ENCODE assay signal across 16 cellular contexts in the genomic region with DNA sequence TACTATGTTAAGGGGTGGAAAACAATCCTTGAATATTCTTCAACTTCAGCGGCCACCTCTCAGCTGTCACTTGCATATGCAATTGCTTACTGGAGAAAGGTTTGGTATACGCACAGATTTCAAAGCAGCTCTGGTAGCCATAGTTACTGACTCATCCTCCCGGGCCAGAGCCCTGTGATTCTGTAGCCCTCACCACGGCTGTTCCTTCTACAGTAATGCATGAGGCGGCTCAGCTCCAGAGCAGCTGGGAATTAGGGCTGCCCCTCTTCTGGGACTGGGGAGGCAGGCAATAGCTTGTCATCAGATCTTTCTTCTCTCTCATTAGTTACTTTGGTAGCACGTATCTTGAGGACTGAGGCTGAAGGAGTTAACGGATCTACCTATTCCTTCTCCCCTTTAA. TPM values are rescaled to one million over a fixed set of nuclear protein-coding genes. Genes with fewer than 3 reads are reported as not detected.
DNase-seq lines count a peak whose midpoint lies in the region; ATAC-seq and TF ChIP-seq lines count a peak whose summit lies in the region.
"Had no signal": no experiment of that assay in that cellular context is flagged by ENCODE, and none has a peak within 500 bp of the region (broad histone marks: within the 10 kb centered on the region; RNA-seq: fewer than 3 reads in every experiment).

No MANE protein-coding gene starts in this region.

- H3K9me3 ChIP-seq in Loucy (ENCODE audit: insufficient read depth, low read depth, low read length) (no peaks in the 10 kb centered on the region), Caco-2 (no peaks in the 10 kb centered on the region)
- H3K9me3 ChIP-seq: SJSA1, upper lobe of right lung had no signal

- H3K36me3 ChIP-seq in Loucy (ENCODE audit: insufficient read depth, low read length) (peaks cover 17% of the 10 kb centered on the region; the same call in 1 of the 2 replicates), Caco-2 (ENCODE audit: control insufficient read depth, insufficient read depth, low read length) (no peaks in the 10 kb centered on the region)

- CTCF ChIA-PET in Caco-2 (lab: Charles Lee) = no interaction called here

- no peaks in the 10 kb centered on the region for H4K20me1 ChIP-seq in Loucy (ENCODE audit: insufficient read depth, low read length, poor library complexity, severe bottlenecking)

- intact Hi-C loops in Caco-2 (cut with micrococcal nuclease; ENCODE audit: unreplicated experiment) = no loop called here

- ATAC-seq in HG03460 (IDR thresholded peaks at IDR 0.05; ENCODE audit: unreplicated experiment) (no peak), GM21390 (IDR thresholded peaks at IDR 0.05; ENCODE audit: unreplicated experiment) (no peak)
- ATAC-seq: effector memory CD8-positive, alpha-beta T cell; right cardiac atrium; upper lobe of right lung had no signal

- TF ChIP-seq CTCF in AG10803 (conservative IDR thresholded peaks at IDR 0.05; ENCODE audit: low read length) (no peak), Loucy (conservative IDR thresholded peaks at IDR 0.05; ENCODE audit: low read length) (no peak), nephron progenitor cell (IDR thresholded peaks at IDR 0.05) (no peak), Caco-2 (IDR thresholded peaks at IDR 0.05; ENCODE audit: insufficient read depth in 1 of 2, low read depth in 1 of 2, low read length in 1 of 2, severe bottlenecking in 1 of 2, unreplicated experiment in 1 of 2) (no peak)

- no peak overlapping the region for H2AFZ ChIP-seq in Loucy (ENCODE audit: low read length)

- no peaks in the 10 kb centered on the region for H3K9me2 ChIP-seq in Loucy (replicated peaks; ENCODE audit: low read depth, low read length)

- no peaks in the 10 kb centered on the region for H3K27me3 ChIP-seq in Loucy (ENCODE audit: insufficient read depth, low read length, poor library complexity, severe bottlenecking)
- no peaks in the 10 kb centered on the region for H3K27me3 ChIP-seq in Caco-2 (replicated peaks; ENCODE audit: control insufficient read depth, insufficient read depth, low read length)
- H3K27me3 ChIP-seq: SJSA1, upper lobe of right lung had no signal

- peaks cover 81% of the 10 kb centered on the region for H3K36me3 Mint-ChIP-seq in nephron progenitor cell (ENCODE audit: low read depth)
- H3K36me3 Mint-ChIP-seq in Caco-2 (ENCODE audit: insufficient read depth, unreplicated experiment) = peaks cover 5% of the 10 kb centered on the region
- H3K36me3 Mint-ChIP-seq: activated CD4-positive, alpha-beta memory T cell treated with anti-CD3 and anti-CD28 coated beads for 36 hours; CD14-positive monocyte had no signal

- peak overlapping the region; percentile 2 for H3K27ac ChIP-seq in cingulate gyrus (ENCODE audit: low read depth, low read length)
- H3K27ac ChIP-seq: SJSA1, upper lobe of right lung had no signal

- H3K4me1 Mint-ChIP-seq in nephron progenitor cell = peaks cover 30% of the 10 kb centered on the region
- no peaks in the 10 kb centered on the region for H3K4me1 Mint-ChIP-seq in Caco-2 (ENCODE audit: low read depth, unreplicated experiment)

- H3K4me1 ChIP-seq in Loucy (ENCODE audit: insufficient read depth, low read length, poor library complexity, severe bottlenecking) = peaks cover 55% of the 10 kb centered on the region
- 0 out of 2 replicates have a peak, but pooled peaks cover 3% of the 10 kb centered on the region for H3K4me1 ChIP-seq in Caco-2
- H3K4me1 ChIP-seq: SJSA1, upper lobe of right lung had no signal

- no TSS peak for BruUV-seq in Caco-2 (replicated peaks; lab: Mats Ljungman, UMichigan)

- H3K9me3 Mint-ChIP-seq in nephron progenitor cell = no peaks in the 10 kb centered on the region
- no peaks in the 10 kb centered on the region for H3K9me3 Mint-ChIP-seq in Caco-2 (ENCODE audit: unreplicated experiment)
- H3K9me3 Mint-ChIP-seq: activated CD4-positive, alpha-beta memory T cell treated with anti-CD3 and anti-CD28 coated beads for 36 hours; CD14-positive monocyte; effector memory CD8-positive, alpha-beta T cell had no signal

- peaks cover under 1% of the 10 kb centered on the region; the same call in 1 of the 2 replicates for H3F3A ChIP-seq in Loucy (ENCODE audit: low read depth)

- peaks cover 3% of the 10 kb centered on the region for H3K27me3 Mint-ChIP-seq in nephron progenitor cell (ENCODE audit: low read depth, poor library complexity)
- H3K27me3 Mint-ChIP-seq in Caco-2 (ENCODE audit: insufficient read depth, unreplicated experiment) = no peaks in the 10 kb centered on the region

- H3K9ac ChIP-seq in Loucy (ENCODE audit: low read depth, low read length, poor library complexity, severe bottlenecking) = peak overlapping the region; percentile 39

- peak overlapping the region; percentile 21 for H3K4me2 ChIP-seq in Loucy (ENCODE audit: low read depth, low read length, poor library complexity, severe bottlenecking)

- H3K27ac Mint-ChIP-seq in nephron progenitor cell = peak overlapping the region; percentile 20
- H3K27ac Mint-ChIP-seq in Caco-2 (ENCODE audit: unreplicated experiment) = no peak overlapping the region
- H3K27ac Mint-ChIP-seq: activated CD4-positive, alpha-beta memory T cell treated with anti-CD3 and anti-CD28 coated beads for 36 hours; effector memory CD8-positive, alpha-beta T cell had no signal

- DNase-seq in AG10803 (ENCODE audit: low read depth) (peak; percentile 40), nephron progenitor cell (no peak), Caco-2 (no peak)
- DNase-seq in stimulated activated naive CD4-positive, alpha-beta T cell treated with Interleukin-2 at 50 U/mL for 16 hours (lab: John Stamatoyannopoulos, UW) = no peak
- DNase-seq: activated CD4-positive, alpha-beta memory T cell treated with anti-CD3 and anti-CD28 coated beads for 36 hours; effector memory CD8-positive, alpha-beta T cell; left colon; right cardiac atrium; stimulated activated CD4-positive, alpha-beta T cell treated with anti-CD3 and anti-CD28 coated beads, Interleukin-4, amount 100 ng/mL, for 24 hours; upper lobe of right lung had no signal

- no peak overlapping the region for H3K4me3 Mint-ChIP-seq in nephron progenitor cell
- H3K4me3 Mint-ChIP-seq in Caco-2 (ENCODE audit: unreplicated experiment) = no peak overlapping the region
- H3K4me3 Mint-ChIP-seq: activated CD4-positive, alpha-beta memory T cell treated with anti-CD3 and anti-CD28 coated beads for 36 hours; CD14-positive monocyte; effector memory CD8-positive, alpha-beta T cell had no signal

- peaks cover 15% of the 10 kb centered on the region for H3K79me2 ChIP-seq in Loucy (ENCODE audit: insufficient read depth, low read length)

- POLR2A ChIA-PET in Caco-2 (lab: Charles Lee) = no interaction called here

- no peak overlapping the region for H3K4me3 ChIP-seq in AG10803 (ENCODE audit: low read length)
- H3K4me3 ChIP-seq in Loucy (ENCODE audit: low read length, poor library complexity, severe bottlenecking) = no peak overlapping the region
- H3K4me3 ChIP-seq in Caco-2 (ENCODE audit: low read depth, low read length) = no peak overlapping the region
- H3K4me3 ChIP-seq: SJSA1, upper lobe of right lung had no signal

RNA-seq across cellular contexts. Expression of a gene that starts 54.9 kb away (rescaled TPM):
- total RNA-seq in Caco-2 (2022) = 16.2 and 18.6 TPM in 2 replicates
